Comparison of ENCODE assay signal across 8 cellular contexts in the genomic region with DNA sequence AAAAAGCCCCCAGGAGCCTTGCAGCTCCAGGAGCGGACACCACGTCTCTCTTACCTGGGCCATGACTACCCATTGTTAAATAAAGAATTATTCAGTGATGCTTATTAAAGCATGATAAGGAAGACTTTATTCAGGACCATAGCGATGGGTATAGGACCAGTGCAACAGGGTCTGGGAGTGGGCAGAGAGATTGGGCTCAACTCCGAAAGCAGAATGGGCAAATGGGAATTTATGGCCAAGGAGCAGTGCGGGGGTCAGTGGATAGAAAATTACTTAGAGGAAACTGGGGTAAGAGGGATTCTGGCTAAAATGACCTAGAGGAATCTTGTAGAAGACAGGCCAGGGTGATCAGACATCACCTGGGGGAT. TPM values are rescaled to one million over a fixed set of nuclear protein-coding genes. Genes with fewer than 3 reads are reported as not detected.
A peak's percentile ranks its signal among the peaks of the same experiment; 100 is the strongest.
DNase-seq lines count a peak whose midpoint lies in the region; ATAC-seq and TF ChIP-seq lines count a peak whose summit lies in the region.

No MANE protein-coding gene starts in this region.

- peaks cover 26% of the 10 kb centered on the region for H3K36me3 ChIP-seq in SJSA1
- H3K36me3 ChIP-seq in gastroesophageal sphincter: peaks cover 0 to 21% of the 10 kb centered on the region in 2 donors
- peaks cover 7 to 19% (median 18%) of the 10 kb centered on the region in 3 donors for H3K36me3 ChIP-seq in skeletal muscle tissue (ENCODE audit: control insufficient read depth in 3 of 3, insufficient read depth in 3 of 3, low read length in 3 of 3)

- no peak for TF ChIP-seq POLR2A in gastroesophageal sphincter (IDR thresholded peaks at IDR 0.05)

- H3K4me3 ChIP-seq in SJSA1 (peak overlapping the region; percentile 72), gastroesophageal sphincter (peak overlapping the region; percentile 59 to 74), skeletal muscle tissue (ENCODE audit: low read length in 3 of 3) (peak overlapping the region; percentile 90 to 99 (median 98))

- 0 out of 2 replicates have a peak overlapping the region, but pooled peaks have one; percentile 31 for H3K27ac ChIP-seq in SJSA1
- H3K27ac ChIP-seq in gastroesophageal sphincter: peak overlapping the region in 3 of 4 donors; percentile 85 to 92 (median 88)
- peak overlapping the region; percentile 78 for H3K27ac ChIP-seq in skeletal muscle tissue (ENCODE audit: low read depth, low read length)

- H3K9me3 ChIP-seq in SJSA1 (replicated peaks) (no peaks in the 10 kb centered on the region), gastroesophageal sphincter (no peaks in the 10 kb centered on the region), skeletal muscle tissue (ENCODE audit: control insufficient read depth in 3 of 3, low read length in 3 of 3) (no peaks in the 10 kb centered on the region)

- no peak for DNase-seq in SJSA1 (ENCODE audit: low read depth in 1 of 2, low spot score in 2 of 2)
- no peak for DNase-seq in KG1 (lab: John Stamatoyannopoulos, UW)
- no peak for DNase-seq in glomerular visceral epithelial cell (ENCODE audit: extremely low spot score)

- no peak for TF ChIP-seq CTCF in gastroesophageal sphincter (IDR thresholded peaks at IDR 0.05)

- peak; percentile 10 for ATAC-seq in GM21723 (IDR thresholded peaks at IDR 0.05; ENCODE audit: unreplicated experiment)
- no peak for ATAC-seq in gastroesophageal sphincter
- ATAC-seq in HG02623 (IDR thresholded peaks at IDR 0.05; ENCODE audit: unreplicated experiment): no peak
- no peak for ATAC-seq in GM19351 (IDR thresholded peaks at IDR 0.05; ENCODE audit: unreplicated experiment)

- H3K27me3 ChIP-seq in SJSA1 (replicated peaks): no peaks in the 10 kb centered on the region
- H3K27me3 ChIP-seq in gastroesophageal sphincter: no peaks in the 10 kb centered on the region
- no peaks in the 10 kb centered on the region for H3K27me3 ChIP-seq in skeletal muscle tissue (ENCODE audit: control insufficient read depth in 3 of 3, insufficient read depth in 3 of 3, low read length in 3 of 3)

- H3K4me1 ChIP-seq in SJSA1 (replicated peaks) (peaks cover 9% of the 10 kb centered on the region; the same call in 1 of the 2 replicates), gastroesophageal sphincter (peaks cover 0 to 29% (median 9%) of the 10 kb centered on the region in 3 donors), skeletal muscle tissue (ENCODE audit: control insufficient read depth in 3 of 3, insufficient read depth in 3 of 3, low read length in 3 of 3) (peaks cover 9 to 16% (median 15%) of the 10 kb centered on the region in 3 donors)

- H3K9ac ChIP-seq in skeletal muscle tissue (ENCODE audit: low read depth in 1 of 3, low read length in 3 of 3): peak overlapping the region; percentile 1 to 63 (median 58)

- 24 to 29% methylated on average over 3 of the region's 5 CpGs for WGBS in gastroesophageal sphincter (ENCODE audit: low coverage in 1 of 2), 2 donors

- no peak for TF ChIP-seq EP300 in gastroesophageal sphincter (IDR thresholded peaks at IDR 0.05)

RNA-seq across cellular contexts. Expression of a gene that starts 0.6 kb away (rescaled TPM):
- 276 and 326 TPM in 2 replicates for total RNA-seq in SJSA1 (2014; rRNA removed; shearing (Covaris generic))
- total RNA-seq in gastroesophageal sphincter (100 to 1,000 TPM; 133 to 311 (median 214) TPM), skeletal muscle tissue (258 TPM)

Comparison
In these comparisons a context has a peak if more than half of its experiments do, and no peak if none do; other contexts are left out.
1. H3K27ac ChIP-seq: peak in every context shown above with its lines; median percentile 88 in gastroesophageal sphincter; 78 in skeletal muscle tissue; 31 in SJSA1.